ENCODE assay signal across 28 cellular contexts in genomic region chr3:184982058-184982457, GRCh38.
"Had no signal": no experiment of that assay in that cellular context is flagged by ENCODE, and none has a peak within 500 bp of the region (broad histone marks: within the 10 kb centered on the region; RNA-seq: fewer than 3 reads in every experiment).

No MANE protein-coding gene starts in this region.

- H3K9me3 ChIP-seq: heart right ventricle, neutrophil, sigmoid colon, uterus had no signal

- H3K4me1 ChIP-seq: sigmoid colon, uterus had no signal

- H3K4me3 Mint-ChIP-seq: activated naive CD4-positive, alpha-beta T cell treated with anti-CD3 and anti-CD28 coated beads, Interleukin-2, amount 10 ng/mL, durations not matched to agents 7 days and 5 days; activated naive CD8-positive, alpha-beta T cell treated with anti-CD3 and anti-CD28 coated beads, Interleukin-2, amount 10 ng/mL, durations not matched to agents 7 days and 5 days; nephron; stimulated activated memory B cell treated with anti-CD40 and anti-IgM and Interleukin-4, amounts not matched to agents 10 μg/mL and 1 μg/mL and 100 μg/mL, for 72 hours; stimulated activated naive CD8-positive, alpha-beta T cell treated with anti-CD3 and anti-CD28 coated beads, Interleukin-15, amount 100 ng/mL, for 72 hours; type B pancreatic cell had no signal

- H3K4me3 ChIP-seq: heart right ventricle, sigmoid colon, uterus had no signal

- H3K27ac ChIP-seq: heart right ventricle, neutrophil, sigmoid colon, uterus had no signal

- H3K36me3 ChIP-seq: uterus had no signal

- DNase-seq: activated CD4-positive, alpha-beta T cell treated with anti-CD3 and anti-CD28 coated beads for 48 hours; activated CD4-positive, alpha-beta T cell treated with anti-CD3 and anti-CD28 coated beads, Interleukin-2, amount 50 U/mL, for 48 hours; activated CD8-positive, alpha-beta memory T cell treated with anti-CD3 and anti-CD28 coated beads, Interleukin-2, amount 50 U/mL, for 4 hours; activated gamma-delta T cell; activated naive CD4-positive, alpha-beta T cell treated with anti-CD3 and anti-CD28 coated beads, Interleukin-2, amount 10 ng/mL, durations not matched to agents 7 days and 5 days; activated naive CD8-positive, alpha-beta T cell treated with anti-CD3 and anti-CD28 coated beads, Interleukin-2, amount 10 ng/mL, durations not matched to agents 7 days and 5 days; activated T-cell treated with anti-CD3 and anti-CD28 coated beads, Interleukin-2, amount 50 U/mL, for 1 hour; amniotic stem cell; caudate nucleus; cortex of kidney; foreskin fibroblast; heart right ventricle; left ventricle myocardium superior; sigmoid colon; small intestine; stimulated activated CD4-positive, alpha-beta T cell treated with anti-CD3 and anti-CD28 coated beads, Interleukin-1b, Interleukin-23, amount 100 ng/mL, for 48 hours; stimulated activated CD4-positive, alpha-beta T cell treated with anti-CD3 and anti-CD28 coated beads, Interleukin-4, amount 100 ng/mL, for 4 hours; stimulated activated CD8-positive, alpha-beta memory T cell treated with anti-CD3 and anti-CD28 coated beads, Interleukin-4, amount 100 ng/mL, for 48 hours; stimulated activated naive CD8-positive, alpha-beta T cell treated with anti-CD3 and anti-CD28 coated beads, Interleukin-15, amount 100 ng/mL, for 72 hours; substantia nigra; T-helper 2 cell; uterus had no signal

- H3K27me3 Mint-ChIP-seq: activated naive CD4-positive, alpha-beta T cell treated with anti-CD3 and anti-CD28 coated beads, Interleukin-2, amount 10 ng/mL, durations not matched to agents 7 days and 5 days; activated naive CD8-positive, alpha-beta T cell treated with anti-CD3 and anti-CD28 coated beads, Interleukin-2, amount 10 ng/mL, durations not matched to agents 7 days and 5 days; progenitor cell of endocrine pancreas; stimulated activated memory B cell treated with anti-CD40 and anti-IgM and Interleukin-4, amounts not matched to agents 10 μg/mL and 1 μg/mL and 100 μg/mL, for 72 hours; stimulated activated naive CD8-positive, alpha-beta T cell treated with anti-CD3 and anti-CD28 coated beads, Interleukin-15, amount 100 ng/mL, for 72 hours; type B pancreatic cell had no signal

- ATAC-seq: activated CD4-positive, CD25-positive, alpha-beta regulatory T cell treated with anti-CD3 and anti-CD28 coated beads, Interleukin-2, amount 50 U/mL, for 24 hours; left ventricle myocardium superior; stimulated activated memory B cell treated with anti-CD40 and anti-IgM and Interleukin-4, amounts not matched to agents 10 μg/mL and 1 μg/mL and 100 μg/mL, for 72 hours; stimulated activated naive CD8-positive, alpha-beta T cell treated with anti-CD3 and anti-CD28 coated beads, Interleukin-15, amount 100 ng/mL, for 72 hours had no signal

- H3K4me1 Mint-ChIP-seq: activated naive CD4-positive, alpha-beta T cell treated with anti-CD3 and anti-CD28 coated beads, Interleukin-2, amount 10 ng/mL, durations not matched to agents 7 days and 5 days; activated naive CD8-positive, alpha-beta T cell treated with anti-CD3 and anti-CD28 coated beads, Interleukin-2, amount 10 ng/mL, durations not matched to agents 7 days and 5 days had no signal

- H3K27me3 ChIP-seq: heart right ventricle, neutrophil, sigmoid colon, uterus had no signal

- H3K9me3 Mint-ChIP-seq: activated naive CD4-positive, alpha-beta T cell treated with anti-CD3 and anti-CD28 coated beads, Interleukin-2, amount 10 ng/mL, durations not matched to agents 7 days and 5 days; stimulated activated memory B cell treated with anti-CD40 and anti-IgM and Interleukin-4, amounts not matched to agents 10 μg/mL and 1 μg/mL and 100 μg/mL, for 72 hours had no signal

- H3K27ac Mint-ChIP-seq: activated naive CD4-positive, alpha-beta T cell treated with anti-CD3 and anti-CD28 coated beads, Interleukin-2, amount 10 ng/mL, durations not matched to agents 7 days and 5 days; activated naive CD8-positive, alpha-beta T cell treated with anti-CD3 and anti-CD28 coated beads, Interleukin-2, amount 10 ng/mL, durations not matched to agents 7 days and 5 days; progenitor cell of endocrine pancreas; stimulated activated memory B cell treated with anti-CD40 and anti-IgM and Interleukin-4, amounts not matched to agents 10 μg/mL and 1 μg/mL and 100 μg/mL, for 72 hours; stimulated activated naive CD8-positive, alpha-beta T cell treated with anti-CD3 and anti-CD28 coated beads, Interleukin-15, amount 100 ng/mL, for 72 hours; type B pancreatic cell had no signal
